ENCODE assay signal across 17 cellular contexts in genomic region chr4:185820119-185821028, GRCh38. TPM values are rescaled to one million over a fixed set of nuclear protein-coding genes. Genes with fewer than 3 reads are reported as not detected.
DNase-seq lines count a peak whose midpoint lies in the region; ATAC-seq and TF ChIP-seq lines count a peak whose summit lies in the region.
"Had no signal": no experiment of that assay in that cellular context is flagged by ENCODE, and none has a peak within 500 bp of the region (broad histone marks: within the 10 kb centered on the region; RNA-seq: fewer than 3 reads in every experiment).

No MANE protein-coding gene starts in this region.

- H3K27ac Mint-ChIP-seq in neural crest cell (ENCODE audit: unreplicated experiment): peak overlapping the region; percentile 40
- H3K27ac Mint-ChIP-seq: activated CD4-positive, alpha-beta T cell treated with anti-CD3 and anti-CD28 coated beads, Interleukin-2, amount 10 ng/mL, durations not matched to agents 7 days and 5 days; activated naive CD4-positive, alpha-beta T cell treated with anti-CD3 and anti-CD28 coated beads, Interleukin-2, amount 50 U/mL, for 24 hours; CD8-positive, alpha-beta T cell; stimulated activated memory B cell treated with anti-CD40 and anti-IgM and Interleukin-4, amounts not matched to agents 10 μg/mL and 1 μg/mL and 100 μg/mL, for 72 hours had no signal

- H3K4me1 ChIP-seq in upper lobe of right lung: no peaks in the 10 kb centered on the region
- H3K4me1 ChIP-seq: vagina had no signal

- POLR2A ChIA-PET in GM10248 (lab: Yijun Ruan, JAX): no interaction called here

- no peaks in the 10 kb centered on the region for H3K27me3 Mint-ChIP-seq in neural crest cell (ENCODE audit: low read depth)
- H3K27me3 Mint-ChIP-seq: activated naive CD4-positive, alpha-beta T cell treated with anti-CD3 and anti-CD28 coated beads, Interleukin-2, amount 50 U/mL, for 24 hours had no signal

- no peaks in the 10 kb centered on the region for H3K9me3 ChIP-seq in upper lobe of right lung
- H3K9me3 ChIP-seq: vagina had no signal

- peaks cover 22% of the 10 kb centered on the region for H3K4me1 Mint-ChIP-seq in neural crest cell
- H3K4me1 Mint-ChIP-seq: activated CD4-positive, alpha-beta T cell treated with anti-CD3 and anti-CD28 coated beads, Interleukin-2, amount 10 ng/mL, durations not matched to agents 7 days and 5 days; activated naive CD4-positive, alpha-beta T cell treated with anti-CD3 and anti-CD28 coated beads, Interleukin-2, amount 50 U/mL, for 24 hours; stimulated activated memory B cell treated with anti-CD40 and anti-IgM and Interleukin-4, amounts not matched to agents 10 μg/mL and 1 μg/mL and 100 μg/mL, for 72 hours had no signal

- no peak for TF ChIP-seq CTCF in neural crest cell (conservative IDR thresholded peaks at IDR 0.05)
- TF ChIP-seq CTCF in upper lobe of right lung (IDR thresholded peaks at IDR 0.05): no peak
- TF ChIP-seq CTCF in GM10248 (IDR thresholded peaks at IDR 0.05; ENCODE audit: control extremely low read depth, extremely low read depth, low read depth, missing control alignments): no peak

- intact Hi-C loops in Right ventricle myocardium inferior (cut with DNase I) (no loop called here), cardiac septum (cut with DNase I) (no loop called here), left cardiac atrium (cut with DNase I) (no loop called here), upper lobe of right lung (cut with DNase I) (no loop called here)

- DNase-seq in Right ventricle myocardium inferior (ENCODE audit: missing footprints): no peak
- DNase-seq in cardiac septum (ENCODE audit: low spot score): no peak
- DNase-seq in left cardiac atrium: no peak
- DNase-seq in neural crest cell (ENCODE audit: low read depth, low spot score): no peak
- DNase-seq in upper lobe of right lung: no peak
- DNase-seq in GM10248 (ENCODE audit: extremely low spot score): no peak
- DNase-seq: ACHN; activated CD4-positive, alpha-beta T cell treated with anti-CD3 and anti-CD28 coated beads, Interleukin-2, amount 10 ng/mL, durations not matched to agents 7 days and 5 days; CD8-positive, alpha-beta T cell; effector memory CD4-positive, alpha-beta T cell; NCI-H2171 treated with DMSO at 0.1 percent for 48 hours had no signal

- ATAC-seq in Right ventricle myocardium inferior (peak; percentile 47), left cardiac atrium (peak; percentile 44 to 71), upper lobe of right lung (peak; percentile 45), HG03196 (IDR thresholded peaks at IDR 0.05; ENCODE audit: unreplicated experiment) (no peak), GM19351 (IDR thresholded peaks at IDR 0.05; ENCODE audit: unreplicated experiment) (no peak)
- ATAC-seq: CD8-positive, alpha-beta T cell; stimulated activated memory B cell treated with anti-CD40 and anti-IgM and Interleukin-4, amounts not matched to agents 10 μg/mL and 1 μg/mL and 100 μg/mL, for 72 hours had no signal

- no peak overlapping the region for H3K27ac ChIP-seq in upper lobe of right lung
- H3K27ac ChIP-seq: skin epidermis, vagina had no signal

- H3K9me3 Mint-ChIP-seq in neural crest cell: no peaks in the 10 kb centered on the region
- H3K9me3 Mint-ChIP-seq: activated CD4-positive, alpha-beta T cell treated with anti-CD3 and anti-CD28 coated beads, Interleukin-2, amount 10 ng/mL, durations not matched to agents 7 days and 5 days; activated naive CD4-positive, alpha-beta T cell treated with anti-CD3 and anti-CD28 coated beads, Interleukin-2, amount 50 U/mL, for 24 hours; CD8-positive, alpha-beta T cell; stimulated activated memory B cell treated with anti-CD40 and anti-IgM and Interleukin-4, amounts not matched to agents 10 μg/mL and 1 μg/mL and 100 μg/mL, for 72 hours had no signal

- no peaks in the 10 kb centered on the region for H3K27me3 ChIP-seq in upper lobe of right lung
- H3K27me3 ChIP-seq: vagina had no signal

- CTCF ChIA-PET in GM10248 (lab: Yijun Ruan, JAX): no interaction called here

- H3K4me3 Mint-ChIP-seq in neural crest cell: no peak overlapping the region
- H3K4me3 Mint-ChIP-seq: activated CD4-positive, alpha-beta T cell treated with anti-CD3 and anti-CD28 coated beads, Interleukin-2, amount 10 ng/mL, durations not matched to agents 7 days and 5 days; activated naive CD4-positive, alpha-beta T cell treated with anti-CD3 and anti-CD28 coated beads, Interleukin-2, amount 50 U/mL, for 24 hours; CD8-positive, alpha-beta T cell; stimulated activated memory B cell treated with anti-CD40 and anti-IgM and Interleukin-4, amounts not matched to agents 10 μg/mL and 1 μg/mL and 100 μg/mL, for 72 hours had no signal

- H3K36me3 ChIP-seq in upper lobe of right lung: no peaks in the 10 kb centered on the region
- H3K36me3 ChIP-seq: vagina had no signal

- H3K36me3 Mint-ChIP-seq in neural crest cell (ENCODE audit: low read depth): no peaks in the 10 kb centered on the region
- H3K36me3 Mint-ChIP-seq: activated naive CD4-positive, alpha-beta T cell treated with anti-CD3 and anti-CD28 coated beads, Interleukin-2, amount 50 U/mL, for 24 hours; CD8-positive, alpha-beta T cell; stimulated activated memory B cell treated with anti-CD40 and anti-IgM and Interleukin-4, amounts not matched to agents 10 μg/mL and 1 μg/mL and 100 μg/mL, for 72 hours had no signal

- no peak overlapping the region for H3K4me3 ChIP-seq in upper lobe of right lung
- H3K4me3 ChIP-seq: skin epidermis, vagina had no signal

RNA-seq across cellular contexts. Expression of gene SORBS2, which starts 8.4 kb away (rescaled TPM):
- total RNA-seq in Right ventricle myocardium inferior: 828 TPM
- total RNA-seq in cardiac septum: 1,779 TPM
- total RNA-seq in left cardiac atrium: 100 to 1,000 TPM; 439 to 535 TPM
- 34.5 and 42.3 TPM in 2 replicates for total RNA-seq in neural crest cell
- 44.9 TPM for total RNA-seq in upper lobe of right lung
- total RNA-seq: activated CD4-positive, alpha-beta T cell treated with anti-CD3 and anti-CD28 coated beads, Interleukin-2, amount 10 ng/mL, durations not matched to agents 7 days and 5 days had no signal

Comparison
In these comparisons a context has a peak if more than half of its experiments do, and no peak if none do; other contexts are left out.
1. ATAC-seq: peak in Right ventricle myocardium inferior (single experiment), left cardiac atrium (2 of 2) and upper lobe of right lung (single experiment); none in HG03196 (single experiment) and GM19351 (single experiment).